In genomic region chr4:89518259-89518658, GRCh38 we compare ENCODE assay signal across 9 cellular contexts.
"Had no signal": no experiment of that assay in that cellular context is flagged by ENCODE, and none has a peak within 500 bp of the region (broad histone marks: within the 10 kb centered on the region; RNA-seq: fewer than 3 reads in every experiment).

No MANE protein-coding gene starts in this region.

- H3K9me3 ChIP-seq: HAP-1 had no signal

- H3K4me1 ChIP-seq: HAP-1 had no signal

- H2AFZ ChIP-seq: GM23248 had no signal

- H3K4me3 ChIP-seq: GM23248, HAP-1 had no signal

- ATAC-seq: HCT116 had no signal

- H3K4me2 ChIP-seq: KMS-11 had no signal

- DNase-seq: GM23248, GOT3, H7, HFFc6, KBM-7 had no signal

- H3K36me3 ChIP-seq: HAP-1 had no signal

- H3K27ac ChIP-seq: GM23248, HL-60, KMS-11 had no signal

- H3K9ac ChIP-seq: GM23248, KMS-11 had no signal
